Comparison of ENCODE assay signal across 19 cellular contexts in the genomic region with DNA sequence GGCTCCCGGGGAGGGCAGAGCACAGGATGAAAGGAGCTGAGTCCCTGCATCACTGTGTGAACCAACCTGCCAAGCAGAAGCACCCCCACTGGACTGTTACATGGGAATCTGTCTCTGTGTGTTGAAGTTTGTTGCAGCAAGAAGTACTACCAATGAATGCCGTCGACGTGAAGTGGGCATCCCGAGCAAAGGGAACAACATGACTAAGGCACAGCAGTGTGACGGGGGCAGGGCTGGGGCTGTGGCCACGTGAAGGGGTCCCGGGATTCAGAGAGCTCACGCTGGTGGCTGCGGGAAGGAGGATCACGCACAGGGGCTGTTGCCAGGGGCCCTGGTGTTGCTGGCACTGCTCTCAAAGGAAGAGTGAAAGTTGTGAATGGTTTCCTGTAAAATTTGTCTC. TPM values are rescaled to one million over a fixed set of nuclear protein-coding genes. Genes with fewer than 3 reads are reported as not detected.
"Had no signal": no experiment of that assay in that cellular context is flagged by ENCODE, and none has a peak within 500 bp of the region (broad histone marks: within the 10 kb centered on the region; RNA-seq: fewer than 3 reads in every experiment).

No MANE protein-coding gene starts in this region.

- DNase-seq: KBM-7, MG63, NCI-H1092, NCI-H1105 treated with DMSO at 0.1 percent for 48 hours, NCI-H1417 treated with DMSO at 0.1 percent for 48 hours, NCI-H146, NCI-H1694 treated with DMSO at 0.1 percent for 48 hours, NCI-H1930, NCI-H2081, NCI-H2107, NCI-H2227 treated with DMSO at 0.1 percent for 48 hours, NCI-H524 treated with DMSO at 0.1 percent for 48 hours, NCI-H69, NCI-H774, Right ventricle myocardium superior, RPMI8226, SIG-M5 had no signal

RNA-seq across cellular contexts. Expression of a gene that starts 27.5 kb away (rescaled TPM):
- total RNA-seq: LHCN-M2, SJSA1 had no signal
